ENCODE assay signal across 13 cellular contexts in genomic region chr12:106766393-106766826, GRCh38. TPM values are rescaled to one million over a fixed set of nuclear protein-coding genes. Genes with fewer than 3 reads are reported as not detected.
DNase-seq lines count a peak whose midpoint lies in the region; ATAC-seq and TF ChIP-seq lines count a peak whose summit lies in the region.
"Had no signal": no experiment of that assay in that cellular context is flagged by ENCODE, and none has a peak within 500 bp of the region (broad histone marks: within the 10 kb centered on the region; RNA-seq: fewer than 3 reads in every experiment).

No MANE protein-coding gene starts in this region.

- H3K4me1 ChIP-seq in left ventricle myocardium inferior (peaks cover 43% of the 10 kb centered on the region), smooth muscle cell (ENCODE audit: low read depth) (peaks cover 39% of the 10 kb centered on the region)

- H3K4me3 ChIP-seq in left ventricle myocardium inferior, result no peak overlapping the region
- H3K4me3 ChIP-seq in smooth muscle cell, result no peak overlapping the region
- H3K4me3 ChIP-seq: sigmoid colon had no signal

- peak; percentile 21 for DNase-seq in HK-2 (ENCODE audit: unreplicated experiment)
- no peak for DNase-seq in activated naive CD4-positive, alpha-beta T cell treated with anti-CD3 and anti-CD28 coated beads, Interleukin-2, amount 50 U/mL, for 72 hours (ENCODE audit: low spot score in 2 of 2)
- peak; percentile 54 for DNase-seq in left ventricle myocardium inferior
- peak; percentile 82 for DNase-seq in putamen (ENCODE audit: low spot score)
- no peak for DNase-seq in smooth muscle cell (lab: John Stamatoyannopoulos, UW; ENCODE audit: unreplicated experiment)
- DNase-seq in SW480 (ENCODE audit: low spot score), result no peak
- DNase-seq: amniotic stem cell, hippocampal formation, NCI-H2029, sigmoid colon, SW 1271 had no signal

- no peak overlapping the region for H3K4me2 ChIP-seq in smooth muscle cell

- H3K9me3 ChIP-seq in left ventricle myocardium inferior (replicated peaks), result no peaks in the 10 kb centered on the region
- no peaks in the 10 kb centered on the region for H3K9me3 ChIP-seq in smooth muscle cell (replicated peaks; ENCODE audit: low read depth)
- H3K9me3 ChIP-seq: sigmoid colon had no signal

- no peaks in the 10 kb centered on the region for H3K27me3 ChIP-seq in left ventricle myocardium inferior (ENCODE audit: low read depth)
- H3K27me3 ChIP-seq in smooth muscle cell (ENCODE audit: low read depth), result no peaks in the 10 kb centered on the region

- H3F3A ChIP-seq in smooth muscle cell (ENCODE audit: low read depth), result no peaks in the 10 kb centered on the region

- H3K27ac Mint-ChIP-seq in activated naive CD4-positive, alpha-beta T cell treated with anti-CD3 and anti-CD28 coated beads, Interleukin-2, amount 50 U/mL, for 72 hours, result peak overlapping the region; percentile 61 to 74

- ATAC-seq in activated naive CD4-positive, alpha-beta T cell treated with anti-CD3 and anti-CD28 coated beads, Interleukin-2, amount 50 U/mL, for 72 hours, result peak; percentile 16 to 22
- no peak for ATAC-seq in GM18517 (IDR thresholded peaks at IDR 0.05; ENCODE audit: unreplicated experiment)
- no peak for ATAC-seq in GM21717 (IDR thresholded peaks at IDR 0.05; ENCODE audit: unreplicated experiment)

- H2AFZ ChIP-seq in smooth muscle cell (ENCODE audit: low read depth), result no peak overlapping the region

- H4K20me1 ChIP-seq in smooth muscle cell (ENCODE audit: low read depth), result no peaks in the 10 kb centered on the region

- peaks cover 0 to 4% of the 10 kb centered on the region in 2 donors for H3K36me3 Mint-ChIP-seq in activated naive CD4-positive, alpha-beta T cell treated with anti-CD3 and anti-CD28 coated beads, Interleukin-2, amount 50 U/mL, for 72 hours

- no peak for TF ChIP-seq CTCF in left ventricle myocardium inferior (IDR thresholded peaks at IDR 0.05; ENCODE audit: borderline replicate concordance)
- no peak for TF ChIP-seq CTCF in smooth muscle cell (IDR thresholded peaks at IDR 0.05; ENCODE audit: borderline replicate concordance, insufficient read depth, poor library complexity, severe bottlenecking)

- 79% methylated on average over 8 of the region's 8 CpGs for WGBS in smooth muscle cell (ENCODE audit: low lambda C conversion rate)

- no peak overlapping the region for H3K9ac ChIP-seq in smooth muscle cell (ENCODE audit: low read depth)

- intact Hi-C loops in left ventricle myocardium inferior (cut with micrococcal nuclease), result no loop called here

- H3K27ac ChIP-seq in left ventricle myocardium inferior (replicated peaks) (peak overlapping the region; percentile 55), smooth muscle cell (ENCODE audit: low read depth) (no peak overlapping the region)
- H3K27ac ChIP-seq: sigmoid colon had no signal

- H3K36me3 ChIP-seq in left ventricle myocardium inferior (no peaks in the 10 kb centered on the region), smooth muscle cell (ENCODE audit: low read depth) (no peaks in the 10 kb centered on the region)
- H3K36me3 ChIP-seq: sigmoid colon had no signal

- H3K9me3 Mint-ChIP-seq in activated naive CD4-positive, alpha-beta T cell treated with anti-CD3 and anti-CD28 coated beads, Interleukin-2, amount 50 U/mL, for 72 hours, result no peaks in the 10 kb centered on the region

- no peaks in the 10 kb centered on the region for H3K79me2 ChIP-seq in smooth muscle cell (ENCODE audit: low read depth)

RNA-seq across cellular contexts. Expression of gene RIC8B, which starts 8.1 kb away (rescaled TPM):
- 10 to 100 TPM in 1 of 2 donors, 1 to 10 TPM in 1; 9.2 to 16.5 TPM for total RNA-seq in activated naive CD4-positive, alpha-beta T cell treated with anti-CD3 and anti-CD28 coated beads, Interleukin-2, amount 50 U/mL, for 72 hours
- total RNA-seq in left ventricle myocardium inferior, result 25.2 TPM
- 8.7 and 11.7 TPM in 2 replicates for total RNA-seq in smooth muscle cell
- polyA plus RNA-seq in smooth muscle cell, result 7.3 and 8.0 TPM in 2 replicates

Comparison
In these comparisons a context has a peak if more than half of its experiments do, and no peak if none do; other contexts are left out.
1. DNase-seq: peak in HK-2 (single experiment), left ventricle myocardium inferior (single experiment) and putamen (single experiment); none in activated naive CD4-positive, alpha-beta T cell treated with anti-CD3 and anti-CD28 coated beads, Interleukin-2, amount 50 U/mL, for 72 hours (0 of 2), smooth muscle cell (single experiment) and SW480 (single experiment).
2. ATAC-seq: peak in activated naive CD4-positive, alpha-beta T cell treated with anti-CD3 and anti-CD28 coated beads, Interleukin-2, amount 50 U/mL, for 72 hours (2 of 2); none in GM18517 (single experiment) and GM21717 (single experiment).